ENCODE assay signal across 37 cellular contexts in the genomic region with DNA sequence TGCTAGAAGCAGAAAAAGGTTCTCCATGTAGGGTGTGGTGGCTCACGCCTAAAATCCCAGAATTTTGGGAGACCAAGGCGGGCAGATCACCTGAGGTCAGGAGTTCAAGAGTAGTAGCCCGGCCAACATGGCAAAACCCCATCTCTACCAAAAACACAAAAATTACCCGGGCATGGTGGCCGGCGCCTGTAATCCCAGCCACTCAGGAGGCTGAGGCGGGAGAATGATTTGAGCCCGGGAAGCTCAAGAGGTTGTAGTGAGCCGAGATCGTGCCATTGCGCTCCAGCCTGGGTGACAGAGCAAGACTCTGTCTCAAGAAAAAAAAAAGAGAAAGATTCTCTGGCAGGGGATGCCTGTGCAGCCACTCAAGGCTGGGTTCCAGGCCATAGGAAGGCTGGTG. TPM values are rescaled to one million over a fixed set of nuclear protein-coding genes. Genes with fewer than 3 reads are reported as not detected.
"Had no signal": no experiment of that assay in that cellular context is flagged by ENCODE, and none has a peak within 500 bp of the region (broad histone marks: within the 10 kb centered on the region; RNA-seq: fewer than 3 reads in every experiment).

No MANE protein-coding gene starts in this region.

- H3K27ac Mint-ChIP-seq: activated naive CD4-positive, alpha-beta T cell treated with anti-CD3 and anti-CD28 coated beads for 36 hours; activated naive CD4-positive, alpha-beta T cell treated with anti-CD3 and anti-CD28 coated beads, Interleukin-2, amount 10 ng/mL, durations not matched to agents 7 days and 5 days; activated naive CD4-positive, alpha-beta T cell treated with anti-CD3 and anti-CD28 coated beads, Interleukin-2, amount 50 U/mL, for 24 hours; activated naive CD4-positive, alpha-beta T cell treated with anti-CD3 and anti-CD28 coated beads, Interleukin-2, amount 50 U/mL, for 72 hours; activated naive CD8-positive, alpha-beta T cell; activated naive CD8-positive, alpha-beta T cell treated with anti-CD3 and anti-CD28 coated beads for 36 hours; activated naive CD8-positive, alpha-beta T cell treated with anti-CD3 and anti-CD28 coated beads, Interleukin-2, amount 10 ng/mL, durations not matched to agents 7 days and 5 days; activated naive CD8-positive, alpha-beta T cell treated with anti-CD3 and anti-CD28 coated beads, Interleukin-2, amount 50 U/mL, for 24 hours; activated T-cell treated with anti-CD3 and anti-CD28 coated beads, Interleukin-2, amount 50 U/mL, for 24 hours; activated T-cell treated with anti-CD3 and anti-CD28 coated beads, Interleukin-2, amount 50 U/mL, for 72 hours; activated T-helper 1 cell treated with anti-CD3 and anti-CD28 coated beads, Interleukin-12 subunit alpha, Interleukin-12 subunit beta, Interleukin-2, Interleukin-4 antibody, amounts not matched to agents 30 ng/mL and 10 ng/mL and 1 ng/mL, durations not matched to agents 14 hours and 24 hours and 36 hours; activated T-helper 17 cell treated with anti-CD3 and anti-CD28 coated beads, Interleukin-2, amount 50 U/mL, for 72 hours; activated T-helper 2 cell treated with anti-CD3 and anti-CD28 coated beads, Interferon-gamma antibody, Interleukin-2, Interleukin-4, amounts not matched to agents 10 μg/mL and 5 μg/mL and 100 μg/mL, durations not matched to agents 14 hours and 24 hours and 36 hours; brain had no signal

- ATAC-seq: activated naive CD4-positive, alpha-beta T cell treated with anti-CD3 and anti-CD28 coated beads, Interleukin-2, amount 50 U/mL, for 72 hours; activated naive CD8-positive, alpha-beta T cell treated with anti-CD3 and anti-CD28 coated beads, Interleukin-2, amount 50 U/mL, for 24 hours; activated T-cell treated with anti-CD3 and anti-CD28 coated beads, Interleukin-2, amount 50 U/mL, for 4 hours; activated T-cell treated with anti-CD3 and anti-CD28 coated beads, Interleukin-2, amount 50 U/mL, for 72 hours; activated T-helper 17 cell treated with anti-CD3 and anti-CD28 coated beads, Interleukin-2, amount 50 U/mL, for 72 hours; body of pancreas had no signal

- H3K4me1 Mint-ChIP-seq: activated naive CD4-positive, alpha-beta T cell treated with anti-CD3 and anti-CD28 coated beads, Interleukin-2, amount 10 ng/mL, durations not matched to agents 7 days and 5 days; activated naive CD4-positive, alpha-beta T cell treated with anti-CD3 and anti-CD28 coated beads, Interleukin-2, amount 50 U/mL, for 24 hours; activated naive CD8-positive, alpha-beta T cell treated with anti-CD3 and anti-CD28 coated beads for 36 hours; activated naive CD8-positive, alpha-beta T cell treated with anti-CD3 and anti-CD28 coated beads, Interleukin-2, amount 10 ng/mL, durations not matched to agents 7 days and 5 days; activated naive CD8-positive, alpha-beta T cell treated with anti-CD3 and anti-CD28 coated beads, Interleukin-2, amount 50 U/mL, for 24 hours; activated T-helper 17 cell treated with anti-CD3 and anti-CD28 coated beads, Interleukin-2, amount 50 U/mL, for 72 hours; central memory CD8-positive, alpha-beta T cell had no signal

- H3K27ac ChIP-seq: adrenal gland, ascending aorta, body of pancreas, brain microvascular endothelial cell, breast epithelium, cardiac muscle cell had no signal

- DNase-seq: activated effector memory CD4-positive, alpha-beta T cell treated with anti-CD3 and anti-CD28 coated beads, Interleukin-2, amount 50 U/mL, for 16 hours; activated effector memory CD4-positive, alpha-beta T cell treated with Interleukin-2 at 50 U/mL for 16 hours; activated gamma-delta T cell; activated gamma-delta T cell treated with Interleukin-2 at 50 U/mL for 16 hours; activated naive CD4-positive, alpha-beta T cell; activated naive CD4-positive, alpha-beta T cell treated with anti-CD3 and anti-CD28 coated beads for 36 hours; activated naive CD4-positive, alpha-beta T cell treated with anti-CD3 and anti-CD28 coated beads, Interleukin-2, amount 10 ng/mL, durations not matched to agents 7 days and 5 days; activated naive CD4-positive, alpha-beta T cell treated with anti-CD3 and anti-CD28 coated beads, Interleukin-2, amount 50 U/mL, for 16 hours; activated naive CD4-positive, alpha-beta T cell treated with Interleukin-2 at 50 U/mL for 16 hours; activated naive CD8-positive, alpha-beta T cell treated with anti-CD3 and anti-CD28 coated beads for 36 hours; activated naive CD8-positive, alpha-beta T cell treated with anti-CD3 and anti-CD28 coated beads, Interleukin-2, amount 10 ng/mL, durations not matched to agents 7 days and 5 days; activated naive CD8-positive, alpha-beta T cell treated with anti-CD3 and anti-CD28 coated beads, Interleukin-2, amount 50 U/mL, for 24 hours; activated T-cell treated with anti-CD3 and anti-CD28 coated beads, Interleukin-2, amount 50 U/mL, for 1 hour; activated T-cell treated with anti-CD3 and anti-CD28 coated beads, Interleukin-2, amount 50 U/mL, for 4 hours; activated T-cell treated with anti-CD3 and anti-CD28 coated beads, Interleukin-2, amount 50 U/mL, for 72 hours; adrenal gland; amniotic stem cell; amygdala; anterior cingulate cortex; body of pancreas; brain microvascular endothelial cell; caudate nucleus; central memory CD4-positive, alpha-beta T cell; cerebellar nuclear complex had no signal

- H3K36me3 Mint-ChIP-seq: activated naive CD4-positive, alpha-beta T cell treated with anti-CD3 and anti-CD28 coated beads, Interleukin-2, amount 10 ng/mL, durations not matched to agents 7 days and 5 days; activated naive CD4-positive, alpha-beta T cell treated with anti-CD3 and anti-CD28 coated beads, Interleukin-2, amount 50 U/mL, for 24 hours; activated naive CD4-positive, alpha-beta T cell treated with anti-CD3 and anti-CD28 coated beads, Interleukin-2, amount 50 U/mL, for 72 hours; activated naive CD8-positive, alpha-beta T cell treated with anti-CD3 and anti-CD28 coated beads, Interleukin-2, amount 10 ng/mL, durations not matched to agents 7 days and 5 days; brain had no signal

- H3K9me3 Mint-ChIP-seq: activated naive CD4-positive, alpha-beta T cell treated with anti-CD3 and anti-CD28 coated beads for 36 hours; activated naive CD4-positive, alpha-beta T cell treated with anti-CD3 and anti-CD28 coated beads, Interleukin-2, amount 10 ng/mL, durations not matched to agents 7 days and 5 days; activated naive CD4-positive, alpha-beta T cell treated with anti-CD3 and anti-CD28 coated beads, Interleukin-2, amount 50 U/mL, for 24 hours; activated naive CD4-positive, alpha-beta T cell treated with anti-CD3 and anti-CD28 coated beads, Interleukin-2, amount 50 U/mL, for 72 hours; activated naive CD8-positive, alpha-beta T cell treated with anti-CD3 and anti-CD28 coated beads for 36 hours; activated naive CD8-positive, alpha-beta T cell treated with anti-CD3 and anti-CD28 coated beads, Interleukin-2, amount 10 ng/mL, durations not matched to agents 7 days and 5 days; activated naive CD8-positive, alpha-beta T cell treated with anti-CD3 and anti-CD28 coated beads, Interleukin-2, amount 50 U/mL, for 24 hours; activated T-cell treated with anti-CD3 and anti-CD28 coated beads, Interleukin-2, amount 50 U/mL, for 24 hours; activated T-cell treated with anti-CD3 and anti-CD28 coated beads, Interleukin-2, amount 50 U/mL, for 4 hours; activated T-cell treated with anti-CD3 and anti-CD28 coated beads, Interleukin-2, amount 50 U/mL, for 72 hours; activated T-helper 1 cell treated with anti-CD3 and anti-CD28 coated beads, Interleukin-12 subunit alpha, Interleukin-12 subunit beta, Interleukin-2, Interleukin-4 antibody, amounts not matched to agents 30 ng/mL and 10 ng/mL and 1 ng/mL, durations not matched to agents 14 hours and 24 hours and 36 hours; activated T-helper 17 cell treated with anti-CD3 and anti-CD28 coated beads, Interleukin-2, amount 50 U/mL, for 72 hours; activated T-helper 2 cell treated with anti-CD3 and anti-CD28 coated beads, Interferon-gamma antibody, Interleukin-2, Interleukin-4, amounts not matched to agents 10 μg/mL and 5 μg/mL and 100 μg/mL, durations not matched to agents 14 hours and 24 hours and 36 hours; brain; central memory CD8-positive, alpha-beta T cell had no signal

- H3K27me3 Mint-ChIP-seq: activated naive CD4-positive, alpha-beta T cell treated with anti-CD3 and anti-CD28 coated beads, Interleukin-2, amount 50 U/mL, for 24 hours; activated naive CD8-positive, alpha-beta T cell; activated naive CD8-positive, alpha-beta T cell treated with anti-CD3 and anti-CD28 coated beads for 36 hours; activated naive CD8-positive, alpha-beta T cell treated with anti-CD3 and anti-CD28 coated beads, Interleukin-2, amount 50 U/mL, for 24 hours; activated T-cell treated with anti-CD3 and anti-CD28 coated beads, Interleukin-2, amount 50 U/mL, for 24 hours; activated T-helper 17 cell treated with anti-CD3 and anti-CD28 coated beads, Interleukin-2, amount 50 U/mL, for 72 hours had no signal

- H3K4me3 Mint-ChIP-seq: activated naive CD4-positive, alpha-beta T cell treated with anti-CD3 and anti-CD28 coated beads for 36 hours; activated naive CD4-positive, alpha-beta T cell treated with anti-CD3 and anti-CD28 coated beads, Interleukin-2, amount 10 ng/mL, durations not matched to agents 7 days and 5 days; activated naive CD4-positive, alpha-beta T cell treated with anti-CD3 and anti-CD28 coated beads, Interleukin-2, amount 50 U/mL, for 24 hours; activated naive CD8-positive, alpha-beta T cell; activated naive CD8-positive, alpha-beta T cell treated with anti-CD3 and anti-CD28 coated beads for 36 hours; activated naive CD8-positive, alpha-beta T cell treated with anti-CD3 and anti-CD28 coated beads, Interleukin-2, amount 10 ng/mL, durations not matched to agents 7 days and 5 days; activated naive CD8-positive, alpha-beta T cell treated with anti-CD3 and anti-CD28 coated beads, Interleukin-2, amount 50 U/mL, for 24 hours; activated T-cell treated with anti-CD3 and anti-CD28 coated beads, Interleukin-2, amount 50 U/mL, for 24 hours; activated T-cell treated with anti-CD3 and anti-CD28 coated beads, Interleukin-2, amount 50 U/mL, for 4 hours; activated T-cell treated with anti-CD3 and anti-CD28 coated beads, Interleukin-2, amount 50 U/mL, for 72 hours; activated T-helper 1 cell treated with anti-CD3 and anti-CD28 coated beads, Interleukin-12 subunit alpha, Interleukin-12 subunit beta, Interleukin-2, Interleukin-4 antibody, amounts not matched to agents 30 ng/mL and 10 ng/mL and 1 ng/mL, durations not matched to agents 14 hours and 24 hours and 36 hours; activated T-helper 17 cell treated with anti-CD3 and anti-CD28 coated beads, Interleukin-2, amount 50 U/mL, for 72 hours; brain; central memory CD8-positive, alpha-beta T cell had no signal

RNA-seq across cellular contexts. Expression of a gene that starts 57.9 kb away (rescaled TPM):
- total RNA-seq: ascending aorta, body of pancreas, cardiac septum had no signal
